Comparison of ENCODE assay signal across 17 cellular contexts in the genomic region with DNA sequence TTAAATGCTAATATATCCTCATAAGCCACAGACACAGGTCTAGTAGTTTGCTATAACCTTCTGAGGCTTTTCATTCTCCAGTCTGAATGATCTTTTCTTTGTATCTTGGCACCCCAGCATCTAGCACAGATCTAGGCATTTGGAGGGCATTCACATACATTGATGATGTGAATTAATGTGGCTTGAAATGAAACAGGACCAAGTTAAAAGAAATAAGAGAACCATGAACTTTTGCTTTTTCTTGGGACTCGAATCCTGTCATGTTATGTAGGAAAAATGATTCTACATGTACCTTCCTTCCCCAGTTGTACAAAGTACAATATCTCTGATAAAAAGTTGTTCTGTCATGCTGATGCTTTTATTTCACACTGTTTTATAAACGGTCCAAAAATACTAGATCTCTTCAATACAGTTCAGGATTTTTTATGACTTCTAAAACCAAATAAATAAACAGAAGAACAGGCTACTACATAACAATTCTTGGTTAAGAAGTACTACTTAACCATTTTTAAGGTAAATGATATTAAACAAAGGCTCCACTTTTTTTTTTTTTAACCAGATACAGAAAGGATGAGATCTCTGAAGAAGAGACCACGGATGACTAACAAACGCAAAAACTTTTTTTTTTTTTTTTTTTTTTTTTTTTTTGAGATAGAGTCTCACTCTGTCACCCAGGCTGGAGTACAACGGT. TPM values are rescaled to one million over a fixed set of nuclear protein-coding genes. Genes with fewer than 3 reads are reported as not detected.
DNase-seq lines count a peak whose midpoint lies in the region; ATAC-seq and TF ChIP-seq lines count a peak whose summit lies in the region.
"Had no signal": no experiment of that assay in that cellular context is flagged by ENCODE, and none has a peak within 500 bp of the region (broad histone marks: within the 10 kb centered on the region; RNA-seq: fewer than 3 reads in every experiment).

No MANE protein-coding gene starts in this region.

- no peaks in the 10 kb centered on the region for H3K9me3 ChIP-seq in ascending aorta
- H3K9me3 ChIP-seq in fibroblast of lung (ENCODE audit: control insufficient read depth, insufficient read depth, low read depth, low read length) = no peaks in the 10 kb centered on the region
- H3K9me3 ChIP-seq: pancreas had no signal

- H3K27ac ChIP-seq in ascending aorta (peak overlapping the region; percentile 90 to 91), fibroblast of lung (ENCODE audit: insufficient read depth, low read length) (peak overlapping the region; percentile 3)

- H3K9ac ChIP-seq in fibroblast of lung (ENCODE audit: insufficient read depth, low read length) = no peak overlapping the region

- H3K4me3 ChIP-seq in ascending aorta (peak overlapping the region; percentile 77 to 83), fibroblast of lung (replicated peaks in 1 of 4; ENCODE audit: control extremely low read depth in 1 of 4, insufficient read depth in 1 of 4, low read depth in 3 of 4, low read length in 4 of 4) (no peak overlapping the region)
- H3K4me3 ChIP-seq: pancreas had no signal

- H3K4me3 Mint-ChIP-seq in type B pancreatic cell = peak overlapping the region; percentile 59

- H3K79me2 ChIP-seq in fibroblast of lung (ENCODE audit: control insufficient read depth, insufficient read depth, low read length) = peaks cover 2% of the 10 kb centered on the region

- no peak overlapping the region for H3K4me2 ChIP-seq in fibroblast of lung (ENCODE audit: extremely low read depth, insufficient read depth, low read length)

- H3K4me1 Mint-ChIP-seq in type B pancreatic cell (ENCODE audit: unreplicated experiment) = peaks cover 39% of the 10 kb centered on the region

- H3K36me3 Mint-ChIP-seq in type B pancreatic cell = no peaks in the 10 kb centered on the region

- H3K36me3 ChIP-seq in ascending aorta = no peaks in the 10 kb centered on the region
- H3K36me3 ChIP-seq in fibroblast of lung (ENCODE audit: control insufficient read depth, insufficient read depth, low read length) = no peaks in the 10 kb centered on the region
- H3K36me3 ChIP-seq: pancreas had no signal

- no peak overlapping the region for H2AFZ ChIP-seq in fibroblast of lung (ENCODE audit: low read length)

- H3K4me1 ChIP-seq in ascending aorta (peaks cover 7 to 18% of the 10 kb centered on the region in 2 donors), fibroblast of lung (ENCODE audit: control insufficient read depth, extremely low read depth, insufficient read depth, low read length) (peaks cover 23% of the 10 kb centered on the region)

- H3K27ac Mint-ChIP-seq in type B pancreatic cell = no peak overlapping the region
- H3K27ac Mint-ChIP-seq: activated T-cell treated with anti-CD3 and anti-CD28 coated beads, Interleukin-2, amount 50 U/mL, for 72 hours; CD4-positive, alpha-beta memory T cell had no signal

- no peaks in the 10 kb centered on the region for H3K27me3 ChIP-seq in ascending aorta
- no peaks in the 10 kb centered on the region for H3K27me3 ChIP-seq in fibroblast of lung (ENCODE audit: control insufficient read depth, insufficient read depth, low read length)
- H3K27me3 ChIP-seq: pancreas had no signal

- peaks cover 8% of the 10 kb centered on the region for H3K27me3 Mint-ChIP-seq in type B pancreatic cell

- intact Hi-C loops in ascending aorta (cut with DNase I) = loop anchor here (1.0 to 5.0 kb wide), 2 partner anchors 24 to 317 kb away; partner anchors contain the start of gene TAF13

- no peaks in the 10 kb centered on the region for H3K9me3 Mint-ChIP-seq in type B pancreatic cell
- H3K9me3 Mint-ChIP-seq: activated T-cell treated with anti-CD3 and anti-CD28 coated beads, Interleukin-2, amount 50 U/mL, for 72 hours; CD4-positive, alpha-beta memory T cell had no signal

- no peaks in the 10 kb centered on the region for H4K20me1 ChIP-seq in fibroblast of lung (ENCODE audit: control insufficient read depth, extremely low read depth, insufficient read depth, low read length)

- ATAC-seq in GM18868 (IDR thresholded peaks at IDR 0.05; ENCODE audit: unreplicated experiment) (no peak), GM21619 (IDR thresholded peaks at IDR 0.05; ENCODE audit: unreplicated experiment) (no peak)
- ATAC-seq: activated T-cell treated with anti-CD3 and anti-CD28 coated beads, Interleukin-2, amount 50 U/mL, for 72 hours; left lobe of liver; pancreas had no signal

- DNase-seq in ascending aorta (ENCODE audit: low spot score in 2 of 2) = no peak
- no peak for DNase-seq in fibroblast of lung (ENCODE audit: low read depth in 2 of 2)
- DNase-seq in pons (ENCODE audit: low spot score) = peak; percentile 52
- DNase-seq in type B pancreatic cell (ENCODE audit: extremely low spot score, unreplicated experiment) = no peak
- no peak for DNase-seq in activated T-cell treated with anti-CD3 and anti-CD28 coated beads for 4 hours
- no peak for DNase-seq in stimulated activated CD4-positive, alpha-beta T cell treated with anti-CD3 and anti-CD28 coated beads, Interleukin-2, amount 100 ng/mL, for 48 hours
- DNase-seq: activated CD4-positive, alpha-beta T cell treated with anti-CD3 and anti-CD28 coated beads for 48 hours; activated T-cell treated with anti-CD3 and anti-CD28 coated beads, Interleukin-2, amount 50 U/mL, for 72 hours; anterior cingulate cortex; CD4-positive, alpha-beta memory T cell; effector memory CD4-positive, alpha-beta T cell; glutamatergic neuron; NCI-H2081; pancreas had no signal

- TF ChIP-seq CTCF in ascending aorta (IDR thresholded peaks at IDR 0.05) (no peak), fibroblast of lung (conservative IDR thresholded peaks at IDR 0.05 in 1 of 2, IDR thresholded peaks at IDR 0.05 in 1 of 2; ENCODE audit: low read depth in 1 of 2, low read length in 2 of 2) (no peak), type B pancreatic cell (conservative IDR thresholded peaks at IDR 0.05) (no peak)

RNA-seq across cellular contexts. Expression of gene SORT1, which starts 3.0 kb away (rescaled TPM):
- total RNA-seq in ascending aorta (111 TPM), fibroblast of lung (12.8 and 37.5 TPM in 2 replicates), type B pancreatic cell (ENCODE audit: low replicate concordance) (52.3 and 88.6 TPM in 2 replicates)
- 17.0 and 27.5 TPM in 2 replicates for polyA plus RNA-seq in fibroblast of lung
- 13.4 and 28.2 TPM in 2 replicates for polyA plus RNA-seq in fibroblast of lung (2012)
- polyA minus RNA-seq in fibroblast of lung (ENCODE audit: low replicate concordance) = 54.4 and 178 TPM in 2 replicates
- polyA plus RNA-seq: CD4-positive, alpha-beta memory T cell had no signal

RNA-seq across cellular contexts. Expression of gene PSMA5, which starts 31.5 kb away (rescaled TPM):
- 2.6 TPM for total RNA-seq in ascending aorta
- 39.0 and 41.0 TPM in 2 replicates for total RNA-seq in fibroblast of lung
- 142 and 145 TPM in 2 replicates for polyA plus RNA-seq in fibroblast of lung
- 98.3 and 113 TPM in 2 replicates for polyA plus RNA-seq in fibroblast of lung (2012)
- 17.0 and 33.7 TPM in 2 replicates for polyA minus RNA-seq in fibroblast of lung (ENCODE audit: low replicate concordance)
- 84.3 and 85.7 TPM in 2 replicates for total RNA-seq in type B pancreatic cell (ENCODE audit: low replicate concordance)

Comparison
In these comparisons a context has a peak if more than half of its experiments do, and no peak if none do; other contexts are left out.
1. H3K4me3 ChIP-seq: peak in ascending aorta (2 of 2); none in fibroblast of lung (0 of 4).
2. RNA of gene PSMA5, which starts 31.5 kb away (total RNA-seq): 84.3 to 85.7 TPM in type B pancreatic cell and 39.0 to 41.0 TPM in fibroblast of lung; 2.6 TPM in ascending aorta (single experiment); every median in the first group is over 10 times any median in the second.